Comparison of ENCODE assay signal across 12 cellular contexts in genomic region chr20:19886666-19887288, GRCh38.
DNase-seq lines count a peak whose midpoint lies in the region; ATAC-seq and TF ChIP-seq lines count a peak whose summit lies in the region.
"Had no signal": no experiment of that assay in that cellular context is flagged by ENCODE, and none has a peak within 500 bp of the region (broad histone marks: within the 10 kb centered on the region; RNA-seq: fewer than 3 reads in every experiment).

No MANE protein-coding gene starts in this region.

- H3K4me3 ChIP-seq in right atrium auricular region (peak overlapping the region; percentile 28 to 39), epithelial cell of esophagus (ENCODE audit: low read length) (no peak overlapping the region), mucosa of stomach (ENCODE audit: low read length) (no peak overlapping the region)

- ATAC-seq in Right ventricle myocardium inferior (no peak), HG02870 (IDR thresholded peaks at IDR 0.05; ENCODE audit: unreplicated experiment) (no peak), GM18502 (IDR thresholded peaks at IDR 0.05; ENCODE audit: poor library complexity, unreplicated experiment) (no peak)

- H3K36me3 ChIP-seq in right atrium auricular region: peaks cover 2% of the 10 kb centered on the region
- no peaks in the 10 kb centered on the region for H3K36me3 ChIP-seq in mucosa of stomach (ENCODE audit: control insufficient read depth, insufficient read depth, low read length)

- peak in 1 of 2 donors; percentile 18 for TF ChIP-seq CTCF in right atrium auricular region (IDR thresholded peaks at IDR 0.05)
- peak; percentile 37 for TF ChIP-seq CTCF in epithelial cell of esophagus (IDR thresholded peaks at IDR 0.05; ENCODE audit: insufficient read depth, low read depth, low read length, missing control alignments)

- DNase-seq in right atrium auricular region (ENCODE audit: low spot score) (no peak), Right ventricle myocardium inferior (ENCODE audit: missing footprints) (no peak), epithelial cell of esophagus (ENCODE audit: low read depth) (peak; percentile 50), cerebellar cortex (ENCODE audit: low spot score) (no peak)
- DNase-seq in activated effector memory CD4-positive, alpha-beta T cell treated with Interleukin-2 at 50 U/mL for 16 hours: no peak
- DNase-seq: activated CD8-positive, alpha-beta memory T cell treated with anti-CD3 and anti-CD28 coated beads for 24 hours; CD4-positive, alpha-beta T cell; NCI-H774 had no signal

- H3K9me3 ChIP-seq in right atrium auricular region (no peaks in the 10 kb centered on the region), mucosa of stomach (ENCODE audit: control insufficient read depth, low read length) (no peaks in the 10 kb centered on the region)

- peak overlapping the region; percentile 80 to 83 for H3K27ac ChIP-seq in right atrium auricular region
- H3K27ac ChIP-seq: HL-60 had no signal

- H3K9ac ChIP-seq in mucosa of stomach (ENCODE audit: low read length): peak overlapping the region; percentile 66

- H3K27me3 ChIP-seq in right atrium auricular region (no peaks in the 10 kb centered on the region), mucosa of stomach (ENCODE audit: control insufficient read depth, insufficient read depth, low read length) (no peaks in the 10 kb centered on the region)

- H3K4me1 ChIP-seq in right atrium auricular region (peaks cover 0 to 54% of the 10 kb centered on the region in 2 donors), mucosa of stomach (ENCODE audit: control insufficient read depth, insufficient read depth, low read length) (peaks cover 53% of the 10 kb centered on the region)

- intact Hi-C loops in Right ventricle myocardium inferior (cut with DNase I): loop anchor here (2.0 to 5.0 kb wide), 4 partner anchors 51 to 198 kb away; no protein-coding TSS in a partner anchor

Comparison
In these comparisons a context has a peak if more than half of its experiments do, and no peak if none do; other contexts are left out.
1. H3K4me3 ChIP-seq: peak in right atrium auricular region (2 of 2); none in epithelial cell of esophagus (single experiment) and mucosa of stomach (single experiment).